1 cellular context compared by ENCODE assay signal in genomic region chr7:5380350-5381210, GRCh38.
TF ChIP-seq lines count a peak whose summit lies in the region.

No MANE protein-coding gene starts in this region.

TF ChIP-seq in H1, 55 proteins besides CTCF, POLR2A, EP300 and RAD21:
- TF ChIP-seq SP2 (IDR thresholded peaks at IDR 0.05; ENCODE audit: low read length) (no peak), ATF3 (IDR thresholded peaks at IDR 0.05; ENCODE audit: insufficient read depth, low read depth, low read length) (no peak), KDM5A (IDR thresholded peaks at IDR 0.05; ENCODE audit: low read length) (no peak), CHD2 (IDR thresholded peaks at IDR 0.05; ENCODE audit: low read length) (no peak), RBBP5 (IDR thresholded peaks at IDR 0.05; ENCODE audit: borderline replicate concordance, low read depth, low read length) (no peak), CEBPB (IDR thresholded peaks at IDR 0.05; ENCODE audit: low read depth, low read length) (no peak), CTBP2 (IDR thresholded peaks at IDR 0.05; ENCODE audit: borderline replicate concordance, insufficient read depth, insufficient read length, low read length) (no peak), TAF1 (IDR thresholded peaks at IDR 0.05; ENCODE audit: low read depth, low read length) (no peak), SIX5 (IDR thresholded peaks at IDR 0.05; ENCODE audit: low read depth, low read length) (no peak), POU5F1 (IDR thresholded peaks at IDR 0.05; ENCODE audit: low read depth, low read length) (no peak), POLR2AphosphoS5 (IDR thresholded peaks at IDR 0.05; ENCODE audit: low read depth, low read length) (no peak), RXRA (IDR thresholded peaks at IDR 0.05; ENCODE audit: insufficient read depth, low read depth, low read length) (no peak)
- TF ChIP-seq, protein P1, sequence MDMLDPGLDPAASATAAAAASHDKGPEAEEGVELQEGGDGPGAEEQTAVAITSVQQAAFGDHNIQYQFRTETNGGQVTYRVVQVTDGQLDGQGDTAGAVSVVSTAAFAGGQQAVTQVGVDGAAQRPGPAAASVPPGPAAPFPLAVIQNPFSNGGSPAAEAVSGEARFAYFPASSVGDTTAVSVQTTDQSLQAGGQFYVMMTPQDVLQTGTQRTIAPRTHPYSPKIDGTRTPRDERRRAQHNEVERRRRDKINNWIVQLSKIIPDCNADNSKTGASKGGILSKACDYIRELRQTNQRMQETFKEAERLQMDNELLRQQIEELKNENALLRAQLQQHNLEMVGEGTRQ (IDR thresholded peaks at IDR 0.05; ENCODE audit: low read length), result no peak
- TF ChIP-seq, protein P2, sequence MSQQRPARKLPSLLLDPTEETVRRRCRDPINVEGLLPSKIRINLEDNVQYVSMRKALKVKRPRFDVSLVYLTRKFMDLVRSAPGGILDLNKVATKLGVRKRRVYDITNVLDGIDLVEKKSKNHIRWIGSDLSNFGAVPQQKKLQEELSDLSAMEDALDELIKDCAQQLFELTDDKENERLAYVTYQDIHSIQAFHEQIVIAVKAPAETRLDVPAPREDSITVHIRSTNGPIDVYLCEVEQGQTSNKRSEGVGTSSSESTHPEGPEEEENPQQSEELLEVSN (IDR thresholded peaks at IDR 0.05), result no peak
